ENCODE assay signal across 1 cellular context in genomic region chr4:6423575-6423974, GRCh38.
A peak's percentile ranks its signal among the peaks of the same experiment; 100 is the strongest.
TF ChIP-seq lines count a peak whose summit lies in the region.

No MANE protein-coding gene starts in this region.

TF ChIP-seq in GM12878, 131 proteins besides CTCF, POLR2A, EP300 and RAD21 (continued from another document):
- TF ChIP-seq BCL11A (IDR thresholded peaks at IDR 0.05; ENCODE audit: low read depth, low read length) (0 out of 2 replicates have a peak, but pooled peaks have one; percentile 22), MTA2 (IDR thresholded peaks at IDR 0.05; ENCODE audit: low read depth) (0 out of 2 replicates have a peak, but pooled peaks have one; percentile 46), BMI1 (IDR thresholded peaks at IDR 0.05; ENCODE audit: borderline replicate concordance) (peak; percentile 43; the same call in 1 of the 2 replicates), ATF7 (IDR thresholded peaks at IDR 0.05; ENCODE audit: low read depth) (0 out of 2 replicates have a peak, but pooled peaks have one; percentile 29), NR2F1 (conservative IDR thresholded peaks at IDR 0.05) (peak; percentile 79), IRF4 (IDR thresholded peaks at IDR 0.05; ENCODE audit: low read depth, low read length) (peak; percentile 96), HDGF (IDR thresholded peaks at IDR 0.05) (peak; percentile 71; the same call in 1 of the 2 replicates), NBN (IDR thresholded peaks at IDR 0.05) (peak; percentile 55; the same call in 1 of the 2 replicates), USF1 (IDR thresholded peaks at IDR 0.05; ENCODE audit: borderline replicate concordance, extremely low read length, insufficient read depth, low read depth, low read length) (no peak), DPF2 (IDR thresholded peaks at IDR 0.05) (peak; percentile 84), TCF3 (IDR thresholded peaks at IDR 0.05; ENCODE audit: borderline replicate concordance, insufficient read depth, low read depth, low read length) (no peak), SMC3 (IDR thresholded peaks at IDR 0.05; ENCODE audit: borderline replicate concordance, low read length) (no peak), RUNX3 (IDR thresholded peaks at IDR 0.05; ENCODE audit: low read length) (peak; percentile 22; the same call in 1 of the 2 replicates), SPI1 (IDR thresholded peaks at IDR 0.05; ENCODE audit: borderline replicate concordance, insufficient read depth, low read depth, low read length) (peak; percentile 97), ZSCAN29 (IDR thresholded peaks at IDR 0.05) (no peak), IKZF2 (IDR thresholded peaks at IDR 0.05) (peak; percentile 59 to 65; a peak in 2 of 4 replicates), MYB (IDR thresholded peaks at IDR 0.05; ENCODE audit: borderline replicate concordance, low read depth, low read length) (no peak)
